In genomic region chr6:51678905-51679620, GRCh38 we compare ENCODE assay signal across 11 cellular contexts.
DNase-seq lines count a peak whose midpoint lies in the region; ATAC-seq and TF ChIP-seq lines count a peak whose summit lies in the region.
"Had no signal": no experiment of that assay in that cellular context is flagged by ENCODE, and none has a peak within 500 bp of the region (broad histone marks: within the 10 kb centered on the region; RNA-seq: fewer than 3 reads in every experiment).

No MANE protein-coding gene starts in this region.

- H3K4me2 ChIP-seq in trophoblast cell (ENCODE audit: low read length) = no peak overlapping the region

- H4K91ac ChIP-seq in trophoblast cell (ENCODE audit: low read depth, low read length) = no peak overlapping the region

- TF ChIP-seq CTCF in left ventricle myocardium inferior (IDR thresholded peaks at IDR 0.05; ENCODE audit: borderline replicate concordance) = no peak

- H2BK120ac ChIP-seq in trophoblast cell (ENCODE audit: insufficient read depth, low read length, poor library complexity) = no peak overlapping the region

- H3K14ac ChIP-seq in trophoblast cell (ENCODE audit: low read length) = no peak overlapping the region

- no peaks in the 10 kb centered on the region for H3K27me3 ChIP-seq in left ventricle myocardium inferior (ENCODE audit: low read depth)
- no peaks in the 10 kb centered on the region for H3K27me3 ChIP-seq in trophoblast cell (ENCODE audit: insufficient read depth, low read length)

- H3K4me1 Mint-ChIP-seq in activated T-cell treated with anti-CD3 and anti-CD28 coated beads, Interleukin-2, amount 50 U/mL, for 4 hours (ENCODE audit: low read depth) = no peaks in the 10 kb centered on the region

- intact Hi-C loops in left ventricle myocardium inferior (cut with micrococcal nuclease) = no loop called here

- no peak overlapping the region for H3K9ac ChIP-seq in trophoblast cell (ENCODE audit: low read length)

- no peak for DNase-seq in left ventricle myocardium inferior
- DNase-seq in stimulated activated CD4-positive, alpha-beta T cell treated with anti-CD3 and anti-CD28 coated beads, Interleukin-4, amount 100 ng/mL, for 4 hours = no peak
- DNase-seq in activated T-cell treated with anti-CD3 and anti-CD28 coated beads, Interleukin-2, amount 50 U/mL, for 4 hours = no peak
- DNase-seq in ureter (ENCODE audit: low spot score) = no peak
- DNase-seq in trophoblast cell = no peak
- DNase-seq: activated CD4-positive, alpha-beta T cell treated with anti-CD3 and anti-CD28 coated beads, Interleukin-2, amount 50 U/mL, for 4 hours; caudate nucleus had no signal

- H2BK5ac ChIP-seq in trophoblast cell (ENCODE audit: low read depth, low read length, poor library complexity) = no peak overlapping the region

- H4K8ac ChIP-seq in trophoblast cell (ENCODE audit: low read depth, low read length) = no peak overlapping the region

- no CpG with 5 or more reads among the region's 5 CpGs for WGBS in trophoblast cell (ENCODE audit: extremely low coverage, insufficient coverage, insufficient read length)

- H3K27me3 Mint-ChIP-seq in activated T-cell treated with anti-CD3 and anti-CD28 coated beads, Interleukin-2, amount 50 U/mL, for 4 hours (ENCODE audit: low read depth) = no peaks in the 10 kb centered on the region
- H3K27me3 Mint-ChIP-seq: progenitor cell of endocrine pancreas had no signal

- H3K4me3 ChIP-seq in left ventricle myocardium inferior = no peak overlapping the region
- no peak overlapping the region for H3K4me3 ChIP-seq in trophoblast cell (ENCODE audit: low read depth, low read length)

- H3K27ac ChIP-seq in left ventricle myocardium inferior (replicated peaks) (peak overlapping the region; percentile 79), trophoblast cell (ENCODE audit: low read depth, low read length) (no peak overlapping the region)

- H3K4me1 ChIP-seq in left ventricle myocardium inferior (peaks cover 17% of the 10 kb centered on the region), trophoblast cell (ENCODE audit: control insufficient read depth in 1 of 2, insufficient read depth in 2 of 2, low read length in 2 of 2) (no peaks in the 10 kb centered on the region)

- H3K36me3 ChIP-seq in left ventricle myocardium inferior (no peaks in the 10 kb centered on the region), trophoblast cell (ENCODE audit: control insufficient read depth in 1 of 2, insufficient read depth in 2 of 2, low read length in 2 of 2) (no peaks in the 10 kb centered on the region)

- ATAC-seq in GM18511 (IDR thresholded peaks at IDR 0.05; ENCODE audit: unreplicated experiment) = peak; percentile 88
- ATAC-seq in GM21717 (IDR thresholded peaks at IDR 0.05; ENCODE audit: unreplicated experiment) = peak; percentile 70
- peak; percentile 55 for ATAC-seq in HG03558 (IDR thresholded peaks at IDR 0.05; ENCODE audit: extremely low read depth, unreplicated experiment)
- ATAC-seq in activated T-cell treated with anti-CD3 and anti-CD28 coated beads, Interleukin-2, amount 50 U/mL, for 4 hours = no peak

- no peak overlapping the region for H2AK5ac ChIP-seq in trophoblast cell (ENCODE audit: low read length)

- H3K9me3 ChIP-seq in left ventricle myocardium inferior (replicated peaks) (no peaks in the 10 kb centered on the region), trophoblast cell (ENCODE audit: insufficient read depth, low read depth, low read length) (no peaks in the 10 kb centered on the region)

- no peak overlapping the region for H3K4ac ChIP-seq in trophoblast cell (ENCODE audit: low read depth, low read length)

- H3K23ac ChIP-seq in trophoblast cell (ENCODE audit: low read length) = no peak overlapping the region

- H3K36me3 Mint-ChIP-seq in activated T-cell treated with anti-CD3 and anti-CD28 coated beads, Interleukin-2, amount 50 U/mL, for 4 hours (ENCODE audit: insufficient read depth) = no peaks in the 10 kb centered on the region

- H3K4me3 Mint-ChIP-seq in activated T-cell treated with anti-CD3 and anti-CD28 coated beads, Interleukin-2, amount 50 U/mL, for 4 hours = no peak overlapping the region

- no peak overlapping the region for H3K18ac ChIP-seq in trophoblast cell (ENCODE audit: low read length)

- no peaks in the 10 kb centered on the region for H3K79me1 ChIP-seq in trophoblast cell (ENCODE audit: low read length)

- no peak overlapping the region for H2AFZ ChIP-seq in trophoblast cell (ENCODE audit: insufficient read depth, low read length, poor library complexity)

- no peak overlapping the region for H2BK12ac ChIP-seq in trophoblast cell (ENCODE audit: low read length)

- H3K79me2 ChIP-seq in trophoblast cell (ENCODE audit: control insufficient read depth, insufficient read depth, low read length, poor library complexity) = no peaks in the 10 kb centered on the region

- H4K12ac ChIP-seq in trophoblast cell (ENCODE audit: low read depth, low read length) = no peak overlapping the region

- no peaks in the 10 kb centered on the region for H3K9me3 Mint-ChIP-seq in activated T-cell treated with anti-CD3 and anti-CD28 coated beads, Interleukin-2, amount 50 U/mL, for 4 hours

Comparison
In these comparisons a context has a peak if more than half of its experiments do, and no peak if none do; other contexts are left out.
1. ATAC-seq: peak in GM18511 (single experiment), GM21717 (single experiment) and HG03558 (single experiment); none in activated T-cell treated with anti-CD3 and anti-CD28 coated beads, Interleukin-2, amount 50 U/mL, for 4 hours (0 of 2).